In the genomic region with DNA sequence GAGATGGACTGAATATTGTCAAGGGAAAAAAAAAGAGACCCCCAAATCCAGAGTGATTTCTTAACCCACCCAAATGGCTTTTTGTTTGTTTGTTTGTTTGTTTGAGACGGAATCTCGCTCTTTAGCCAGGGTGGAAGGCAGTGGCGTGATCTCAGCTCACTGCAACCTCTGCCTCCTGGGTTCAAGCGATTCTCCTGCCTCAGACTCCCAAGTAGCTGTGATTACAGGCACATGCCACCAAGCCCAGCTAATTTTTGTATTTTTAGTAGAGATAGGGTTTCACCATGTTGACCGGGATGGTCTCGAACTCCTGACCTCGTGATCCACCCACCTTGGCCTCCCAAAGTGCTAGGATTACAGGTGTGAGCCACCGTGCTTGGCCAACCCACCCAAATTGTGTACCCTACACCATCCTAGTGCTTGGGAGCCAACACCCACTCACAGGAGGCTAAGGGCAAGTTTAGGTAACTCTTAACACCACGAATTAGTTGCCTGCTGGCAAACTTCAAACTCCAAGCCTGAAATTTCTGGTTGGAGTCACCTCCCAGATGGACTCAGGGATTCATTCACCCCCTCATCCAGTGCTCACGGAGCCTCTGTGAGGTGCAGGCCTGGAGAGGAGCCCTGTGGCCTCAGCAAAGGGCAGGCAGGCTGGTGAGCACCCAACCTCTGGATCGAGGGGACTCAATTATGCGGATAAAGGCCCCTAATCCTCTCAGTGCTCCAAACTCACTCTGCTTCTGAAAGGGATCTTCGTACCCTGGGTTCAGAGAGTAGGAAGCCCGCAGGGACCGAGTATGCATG, we compare ENCODE assay signal across 10 cellular contexts. TPM values are rescaled to one million over a fixed set of nuclear protein-coding genes. Genes with fewer than 3 reads are reported as not detected.
DNase-seq lines count a peak whose midpoint lies in the region; ATAC-seq and TF ChIP-seq lines count a peak whose summit lies in the region.
"Had no signal": no experiment of that assay in that cellular context is flagged by ENCODE, and none has a peak within 500 bp of the region (broad histone marks: within the 10 kb centered on the region; RNA-seq: fewer than 3 reads in every experiment).

No MANE protein-coding gene starts in this region.

- 81% methylated on average over 15 of the region's 15 CpGs for WGBS in prostate gland

- H3K36me3 Mint-ChIP-seq in CD4-positive, alpha-beta memory T cell, result peaks cover 5 to 10% of the 10 kb centered on the region in 2 donors

- peak overlapping the region in 4 of 8 donors; percentile 4 to 81 (median 54) for H3K4me3 Mint-ChIP-seq in CD4-positive, alpha-beta memory T cell

- no peaks in the 10 kb centered on the region for H3K27me3 Mint-ChIP-seq in CD4-positive, alpha-beta memory T cell

- no peaks in the 10 kb centered on the region for H3K9me3 ChIP-seq in CD4-positive, alpha-beta memory T cell (ENCODE audit: control insufficient read depth in 1 of 2, low read length in 2 of 2)
- H3K9me3 ChIP-seq in SJSA1 (replicated peaks) (no peaks in the 10 kb centered on the region), fibroblast of lung (ENCODE audit: control insufficient read depth, insufficient read depth, low read depth, low read length) (no peaks in the 10 kb centered on the region), prostate gland (no peaks in the 10 kb centered on the region)

- POLR2A ChIA-PET in CD4-positive, alpha-beta memory T cell (lab: Charles Lee; ENCODE audit: partially characterized antibody), result interaction anchor here (1.8 to 2.5 kb wide), 3 partner anchors 16 to 38 kb away, joined by 7 to 18 read pairs (median 12); partner anchors contain the start of gene ACTN4

- H3K9ac ChIP-seq in fibroblast of lung (ENCODE audit: insufficient read depth, low read length), result peak overlapping the region; percentile 20

- H3K27ac Mint-ChIP-seq in CD4-positive, alpha-beta memory T cell, result peak overlapping the region; percentile 89 to 97 (median 96)

- H3K36me3 ChIP-seq in CD4-positive, alpha-beta memory T cell (ENCODE audit: insufficient read depth, low read length), result no peaks in the 10 kb centered on the region
- H3K36me3 ChIP-seq in SJSA1, result peaks cover 64% of the 10 kb centered on the region
- peaks cover 5% of the 10 kb centered on the region for H3K36me3 ChIP-seq in fibroblast of lung (ENCODE audit: control insufficient read depth, insufficient read depth, low read length)
- H3K36me3 ChIP-seq in prostate gland, result no peaks in the 10 kb centered on the region

- intact Hi-C loops in CD4-positive, alpha-beta memory T cell (cut with micrococcal nuclease), result no loop called here
- intact Hi-C loops in prostate gland (cut with DNase I), result no loop called here

- H3K27ac ChIP-seq in CD4-positive, alpha-beta memory T cell (ENCODE audit: low read depth, low read length), result peak overlapping the region; percentile 58
- H3K27ac ChIP-seq in SJSA1 (peak overlapping the region; percentile 96), fibroblast of lung (ENCODE audit: insufficient read depth, low read length) (peak overlapping the region; percentile 93), prostate gland (peak overlapping the region; percentile 94 to 96)

- H3K27me3 ChIP-seq in CD4-positive, alpha-beta memory T cell (ENCODE audit: insufficient read depth, low read length), result no peaks in the 10 kb centered on the region
- H3K27me3 ChIP-seq in SJSA1 (replicated peaks) (no peaks in the 10 kb centered on the region), fibroblast of lung (ENCODE audit: control insufficient read depth, insufficient read depth, low read length) (no peaks in the 10 kb centered on the region), prostate gland (replicated peaks; ENCODE audit: insufficient read depth) (no peaks in the 10 kb centered on the region)

- no peak for TF ChIP-seq POLR2A in prostate gland (IDR thresholded peaks at IDR 0.05)

- H3K79me2 ChIP-seq in fibroblast of lung (ENCODE audit: control insufficient read depth, insufficient read depth, low read length), result peaks cover 91% of the 10 kb centered on the region

- CTCF ChIA-PET in CD4-positive, alpha-beta memory T cell (lab: Charles Lee; ENCODE audit: partially characterized antibody), result interaction anchor here (1.3 kb wide), 1 partner anchor 11 kb away, joined by 3 read pairs; no protein-coding TSS in a partner anchor

- H3K9me3 Mint-ChIP-seq in CD4-positive, alpha-beta memory T cell, result no peaks in the 10 kb centered on the region

- H3K4me2 ChIP-seq in fibroblast of lung (ENCODE audit: extremely low read depth, insufficient read depth, low read length), result peak overlapping the region; percentile 60

- TF ChIP-seq CTCF in fibroblast of lung (conservative IDR thresholded peaks at IDR 0.05 in 1 of 2, IDR thresholded peaks at IDR 0.05 in 1 of 2; ENCODE audit: low read depth in 1 of 2, low read length in 2 of 2) (no peak), prostate gland (IDR thresholded peaks at IDR 0.05) (no peak)

- ATAC-seq in HG03439 (IDR thresholded peaks at IDR 0.05; ENCODE audit: unreplicated experiment) (no peak), HG02870 (IDR thresholded peaks at IDR 0.05; ENCODE audit: unreplicated experiment) (no peak), GM21381 (IDR thresholded peaks at IDR 0.05; ENCODE audit: unreplicated experiment) (no peak)

- H3K4me1 Mint-ChIP-seq in CD4-positive, alpha-beta memory T cell, result peaks cover 54 to 92% (median 75%) of the 10 kb centered on the region in 4 donors

- no peak overlapping the region for H3K4me3 ChIP-seq in CD4-positive, alpha-beta memory T cell (ENCODE audit: low read length in 2 of 2)
- no peak overlapping the region for H3K4me3 ChIP-seq in SJSA1
- H3K4me3 ChIP-seq in fibroblast of lung (replicated peaks in 1 of 4; ENCODE audit: control extremely low read depth in 1 of 4, insufficient read depth in 1 of 4, low read depth in 3 of 4, low read length in 4 of 4), result peak overlapping the region in 2 of 4 experiments; percentile 4 to 31
- no peak overlapping the region for H3K4me3 ChIP-seq in prostate gland

- H3K4me1 ChIP-seq in CD4-positive, alpha-beta memory T cell (ENCODE audit: insufficient read depth, low read length), result peaks cover 96% of the 10 kb centered on the region
- H3K4me1 ChIP-seq in SJSA1 (replicated peaks) (peaks cover 86% of the 10 kb centered on the region), fibroblast of lung (ENCODE audit: control insufficient read depth, extremely low read depth, insufficient read depth, low read length) (peaks cover 46% of the 10 kb centered on the region), prostate gland (replicated peaks) (peaks cover 34% of the 10 kb centered on the region)

- no peak overlapping the region for H2AFZ ChIP-seq in fibroblast of lung (ENCODE audit: low read length)

- no peaks in the 10 kb centered on the region for H4K20me1 ChIP-seq in fibroblast of lung (ENCODE audit: control insufficient read depth, extremely low read depth, insufficient read depth, low read length)

- no peak for DNase-seq in CD4-positive, alpha-beta memory T cell
- no peak for DNase-seq in SJSA1 (ENCODE audit: low read depth in 1 of 2, low spot score in 2 of 2)
- no peak for DNase-seq in fibroblast of lung (ENCODE audit: low read depth in 2 of 2)
- DNase-seq in prostate gland (ENCODE audit: low spot score), result no peak
- DNase-seq in retina, result no peak
- DNase-seq: NCI-H1930; stimulated activated CD4-positive, alpha-beta T cell treated with anti-CD3 and anti-CD28 coated beads, Interleukin-4, amount 100 ng/mL, for 1 hour had no signal

RNA-seq across cellular contexts. Expression of gene ACTN4, which starts 37.6 kb away (rescaled TPM):
- 100 to 1,000 TPM; 151 to 155 TPM for total RNA-seq in CD4-positive, alpha-beta memory T cell
- 10 to 100 TPM in 1 of 2 donors, 1 to 10 TPM in 1; 4.0 to 24.4 TPM for polyA plus RNA-seq in CD4-positive, alpha-beta memory T cell
- total RNA-seq in SJSA1 (2014; rRNA removed; shearing (Covaris generic)), result 193 and 399 TPM in 2 replicates
- total RNA-seq in fibroblast of lung, result 65.0 and 127 TPM in 2 replicates
- polyA plus RNA-seq in fibroblast of lung, result 363 and 683 TPM in 2 replicates
- 608 and 1,180 TPM in 2 replicates for polyA plus RNA-seq in fibroblast of lung (2012)
- 641 and 1,577 TPM in 2 replicates for polyA minus RNA-seq in fibroblast of lung (ENCODE audit: low replicate concordance)
- total RNA-seq in prostate gland, result 100 to 1,000 TPM; 312 to 330 TPM

RNA-seq across cellular contexts. Expression of gene CAPN12, which starts 59.2 kb away (rescaled TPM):
- 10 to 100 TPM; 16.8 to 19.5 TPM for total RNA-seq in CD4-positive, alpha-beta memory T cell
- polyA plus RNA-seq in CD4-positive, alpha-beta memory T cell, result 1 to 10 TPM; 3.9 to 9.9 TPM
- total RNA-seq in SJSA1 (2014; rRNA removed; shearing (Covaris generic)), result not detected in 2 replicates
- 0.26 and 0.50 TPM in 2 replicates for total RNA-seq in fibroblast of lung
- polyA plus RNA-seq in fibroblast of lung, result 0.07 and 0.20 TPM in 2 replicates
- polyA plus RNA-seq in fibroblast of lung (2012), result 0.05 TPM in 1 of 2 replicates, not detected in the other
- not detected in 2 replicates for polyA minus RNA-seq in fibroblast of lung (ENCODE audit: low replicate concordance)
- 1 to 10 TPM; 2.3 to 6.0 TPM for total RNA-seq in prostate gland
